In the genomic region with DNA sequence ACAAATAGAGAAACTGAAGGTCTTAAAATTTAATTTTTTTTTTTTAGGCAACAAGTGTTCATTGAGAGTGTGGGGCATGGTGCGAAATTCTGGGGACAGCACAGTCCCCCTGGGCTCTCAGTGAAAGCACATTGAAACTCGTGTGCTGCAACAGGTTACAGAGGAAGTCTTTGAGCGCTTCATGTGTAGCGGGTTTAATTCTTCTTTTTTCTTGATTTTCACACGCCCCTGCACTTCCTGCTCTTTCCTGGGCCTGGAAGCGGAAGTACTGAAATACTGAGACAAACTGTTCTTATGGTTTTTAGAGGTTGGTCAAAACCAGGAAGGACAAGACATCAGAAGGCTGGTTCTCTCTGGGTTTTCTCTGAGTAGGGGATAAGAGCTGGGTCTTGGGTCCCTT, we compare ENCODE assay signal across 11 cellular contexts.
DNase-seq lines count a peak whose midpoint lies in the region; ATAC-seq and TF ChIP-seq lines count a peak whose summit lies in the region.
"Had no signal": no experiment of that assay in that cellular context is flagged by ENCODE, and none has a peak within 500 bp of the region (broad histone marks: within the 10 kb centered on the region; RNA-seq: fewer than 3 reads in every experiment).

No MANE protein-coding gene starts in this region.

- no peaks in the 10 kb centered on the region for H3K79me2 ChIP-seq in SU-DHL-6 (ENCODE audit: insufficient read depth, low read length)

- H3K4me2 ChIP-seq in BLaER1 (peak overlapping the region; percentile 84), SU-DHL-6 (ENCODE audit: low read depth, low read length, poor library complexity, severe bottlenecking) (peak overlapping the region; percentile 50)

- ATAC-seq in GM19324 (IDR thresholded peaks at IDR 0.05; ENCODE audit: low FRiP score, unreplicated experiment) (no peak), HG03442 (IDR thresholded peaks at IDR 0.05; ENCODE audit: unreplicated experiment) (no peak), HG02973 (IDR thresholded peaks at IDR 0.05; ENCODE audit: unreplicated experiment) (no peak)

- peaks cover 40 to 75% of the 10 kb centered on the region in 2 donors for H3K4me1 Mint-ChIP-seq in immature natural killer cell

- peaks cover 17% of the 10 kb centered on the region for H3F3A ChIP-seq in SU-DHL-6 (ENCODE audit: insufficient read depth)

- no peaks in the 10 kb centered on the region for H4K20me1 ChIP-seq in BLaER1
- H4K20me1 ChIP-seq in SU-DHL-6 (ENCODE audit: low read depth, low read length) = no peaks in the 10 kb centered on the region

- H3K4me1 ChIP-seq in BLaER1 (peaks cover 93% of the 10 kb centered on the region), HEK293 (ENCODE audit: control insufficient read depth, insufficient read depth, low read length) (peaks cover 30% of the 10 kb centered on the region)

- peaks cover 0 to 4% (median 0%) of the 10 kb centered on the region in 3 donors for H3K36me3 Mint-ChIP-seq in immature natural killer cell

- H3K27me3 ChIP-seq in BLaER1 = no peaks in the 10 kb centered on the region
- no peaks in the 10 kb centered on the region for H3K27me3 ChIP-seq in SU-DHL-6 (ENCODE audit: low read length)

- peak; percentile 29 to 37 (median 33) for DNase-seq in immature natural killer cell
- DNase-seq in GM19240 (ENCODE audit: insufficient read length, low spot score) = no peak
- DNase-seq: GM23248; nephron progenitor cell; NK-92 treated with Interleukin-12 subunit alpha and Interleukin-12 subunit beta, amount 100 ng/mL, for 24 hours had no signal

- H3K36me3 ChIP-seq in BLaER1 = no peaks in the 10 kb centered on the region
- no peaks in the 10 kb centered on the region for H3K36me3 ChIP-seq in HEK293 (ENCODE audit: control insufficient read depth in 2 of 2, insufficient read depth in 1 of 2, low read length in 2 of 2)
- H3K36me3 ChIP-seq in SU-DHL-6 (ENCODE audit: low read length) = no peaks in the 10 kb centered on the region

- CTCF ChIA-PET in HEK293 (lab: Yijun Ruan, JAX) = interaction anchor here (0.7 kb wide), 1 partner anchor 196 kb away, joined by 3 read pairs; no protein-coding TSS in a partner anchor

- H3K9me3 Mint-ChIP-seq in immature natural killer cell = no peaks in the 10 kb centered on the region
- H3K9me3 Mint-ChIP-seq: nephron progenitor cell had no signal

- H2AFZ ChIP-seq in SU-DHL-6 (ENCODE audit: low read depth, low read length, severe bottlenecking) = peak overlapping the region; percentile 78
- H2AFZ ChIP-seq: GM23248 had no signal

- H3K27me3 Mint-ChIP-seq in immature natural killer cell (ENCODE audit: low read depth in 3 of 3) = peaks cover 0 to 5% (median 4%) of the 10 kb centered on the region in 3 donors

- peak overlapping the region; percentile 3 to 64 (median 57) for H3K4me3 Mint-ChIP-seq in immature natural killer cell
- H3K4me3 Mint-ChIP-seq: nephron progenitor cell had no signal

- H3K9ac ChIP-seq in BLaER1 = 0 out of 2 replicates have a peak overlapping the region, but pooled peaks have one; percentile 8
- H3K9ac ChIP-seq in SU-DHL-6 (ENCODE audit: low read length) = peak overlapping the region; percentile 30; the same call in 1 of the 2 replicates
- H3K9ac ChIP-seq: GM23248 had no signal

- peak overlapping the region; percentile 82 for H3K27ac ChIP-seq in BLaER1
- H3K27ac ChIP-seq in HEK293 (ENCODE audit: extremely low read depth, low read depth, low read length) = no peak overlapping the region
- H3K27ac ChIP-seq in SU-DHL-6 (ENCODE audit: low read depth, low read length) = peak overlapping the region; percentile 85
- H3K27ac ChIP-seq: GM23248 had no signal

- H3K9me3 ChIP-seq in BLaER1 (0 out of 2 replicates have a peak, but pooled peaks cover 4% of the 10 kb centered on the region), HEK293 (ENCODE audit: control insufficient read depth, insufficient read depth, low read depth, low read length) (no peaks in the 10 kb centered on the region), SU-DHL-6 (ENCODE audit: insufficient read depth, low read length) (no peaks in the 10 kb centered on the region)

- peak overlapping the region; percentile 45; the same call in 1 of the 2 replicates for H3K4me3 ChIP-seq in BLaER1
- no peak overlapping the region for H3K4me3 ChIP-seq in HEK293 (ENCODE audit: low read depth, low read length)
- H3K4me3 ChIP-seq in SU-DHL-6 (ENCODE audit: insufficient read depth, low read length, poor library complexity, severe bottlenecking) = no peak overlapping the region
- H3K4me3 ChIP-seq: GM23248 had no signal

- peak overlapping the region; percentile 24 to 84 (median 72) for H3K27ac Mint-ChIP-seq in immature natural killer cell
- H3K27ac Mint-ChIP-seq: nephron progenitor cell had no signal

- TF ChIP-seq CTCF in HEK293 (tag by site-specific recombination; IDR thresholded peaks at IDR 0.05) = no peak
- no peak for TF ChIP-seq CTCF in SU-DHL-6 (IDR thresholded peaks at IDR 0.05; ENCODE audit: insufficient read depth, low read length, poor library complexity, severe bottlenecking)

- POLR2A ChIA-PET in HEK293 (lab: Yijun Ruan, JAX) = no interaction called here

- no peaks in the 10 kb centered on the region for H3K9me2 ChIP-seq in SU-DHL-6 (replicated peaks; ENCODE audit: insufficient read depth, low read length)

TF ChIP-seq in HEK293, 187 proteins besides CTCF, POLR2A, EP300 and RAD21:
- no peak for TF ChIP-seq ZNF623 (tag by site-specific recombination; IDR thresholded peaks at IDR 0.05)
- TF ChIP-seq SP2 (tag by site-specific recombination; IDR thresholded peaks at IDR 0.05) = no peak
- peak; percentile 72 for TF ChIP-seq SCRT2 (tag by site-specific recombination; IDR thresholded peaks at IDR 0.05)
